Comparison of ENCODE assay signal across 27 cellular contexts in genomic region chr12:83153156-83153555, GRCh38.
A peak's percentile ranks its signal among the peaks of the same experiment; 100 is the strongest.
DNase-seq lines count a peak whose midpoint lies in the region; ATAC-seq and TF ChIP-seq lines count a peak whose summit lies in the region.
"Had no signal": no experiment of that assay in that cellular context is flagged by ENCODE, and none has a peak within 500 bp of the region (broad histone marks: within the 10 kb centered on the region; RNA-seq: fewer than 3 reads in every experiment).

No MANE protein-coding gene starts in this region.

- no peaks in the 10 kb centered on the region for H3K4me1 Mint-ChIP-seq in activated CD4-positive, alpha-beta T cell treated with anti-CD3 and anti-CD28 coated beads for 36 hours
- H3K4me1 Mint-ChIP-seq in stimulated activated effector memory CD8-positive, alpha-beta T cell treated with anti-CD3 and anti-CD28 coated beads, Interleukin-12 subunit alpha, Interleukin-12 subunit beta, amount 100 ng/mL, for 72 hours: no peaks in the 10 kb centered on the region
- no peaks in the 10 kb centered on the region for H3K4me1 Mint-ChIP-seq in natural killer cell
- H3K4me1 Mint-ChIP-seq: B cell; central memory CD8-positive, alpha-beta T cell; immature natural killer cell had no signal

- POLR2A ChIA-PET in activated CD4-positive, alpha-beta T cell treated with anti-CD3 and anti-CD28 coated beads for 36 hours (lab: Charles Lee): no interaction called here

- H3K27ac Mint-ChIP-seq in activated CD4-positive, alpha-beta T cell treated with anti-CD3 and anti-CD28 coated beads for 36 hours: no peak overlapping the region
- H3K27ac Mint-ChIP-seq in stimulated activated effector memory CD8-positive, alpha-beta T cell treated with anti-CD3 and anti-CD28 coated beads, Interleukin-12 subunit alpha, Interleukin-12 subunit beta, amount 100 ng/mL, for 72 hours: no peak overlapping the region
- no peak overlapping the region for H3K27ac Mint-ChIP-seq in natural killer cell
- H3K27ac Mint-ChIP-seq: activated CD4-positive, alpha-beta T cell treated with anti-CD3 and anti-CD28 coated beads, Interleukin-2, amount 10 ng/mL, durations not matched to agents 7 days and 5 days; activated CD8-positive, alpha-beta memory T cell treated with anti-CD3 and anti-CD28 coated beads, Interleukin-2, amount 10 ng/mL, durations not matched to agents 7 days and 5 days; activated naive CD8-positive, alpha-beta T cell; activated T-helper 2 cell treated with anti-CD3 and anti-CD28 coated beads, Interferon-gamma antibody, Interleukin-2, Interleukin-4, amounts not matched to agents 10 μg/mL and 5 μg/mL and 100 μg/mL, durations not matched to agents 14 hours and 24 hours and 36 hours; B cell; immature natural killer cell; nephron progenitor cell; T-helper 1 cell treated with Interleukin-12 subunit alpha and Interleukin-12 subunit beta and Interleukin-4 antibody, amounts not matched to agents 30 μg/mL and 1 μg/mL, for 36 hours had no signal

- DNase-seq in activated CD4-positive, alpha-beta T cell treated with anti-CD3 and anti-CD28 coated beads for 36 hours: no peak
- DNase-seq in activated CD4-positive, alpha-beta T cell treated with anti-CD3 and anti-CD28 coated beads for 4 hours: no peak
- no peak for DNase-seq in stimulated activated effector memory CD8-positive, alpha-beta T cell treated with anti-CD3 and anti-CD28 coated beads, Interleukin-12 subunit alpha, Interleukin-12 subunit beta, amount 100 ng/mL, for 72 hours (ENCODE audit: low spot score in 2 of 2)
- DNase-seq in natural killer cell: no peak
- no peak for DNase-seq in NCI-H1048 (lab: John Stamatoyannopoulos, UW)
- DNase-seq: activated CD4-positive, alpha-beta T cell treated with anti-CD3 and anti-CD28 coated beads, Interleukin-2, amount 10 ng/mL, durations not matched to agents 7 days and 5 days; activated CD8-positive, alpha-beta memory T cell treated with anti-CD3 and anti-CD28 coated beads, Interleukin-2, amount 10 ng/mL, durations not matched to agents 7 days and 5 days; DMS79; heart left ventricle; immature natural killer cell; IMR-90; left lung; NCI-H2107; NCI-H510A treated with DMSO at 0.1 percent for 48 hours; nephron progenitor cell; posterior cingulate gyrus; stimulated activated CD4-positive, alpha-beta T cell treated with anti-CD3 and anti-CD28 coated beads, Interleukin-15, amount 100 ng/mL, for 24 hours; upper lobe of left lung had no signal

- H3K4me3 Mint-ChIP-seq in activated CD4-positive, alpha-beta T cell treated with anti-CD3 and anti-CD28 coated beads for 36 hours: no peak overlapping the region
- H3K4me3 Mint-ChIP-seq in stimulated activated effector memory CD8-positive, alpha-beta T cell treated with anti-CD3 and anti-CD28 coated beads, Interleukin-12 subunit alpha, Interleukin-12 subunit beta, amount 100 ng/mL, for 72 hours: no peak overlapping the region
- H3K4me3 Mint-ChIP-seq in natural killer cell: no peak overlapping the region
- H3K4me3 Mint-ChIP-seq: activated CD4-positive, alpha-beta T cell treated with anti-CD3 and anti-CD28 coated beads, Interleukin-2, amount 10 ng/mL, durations not matched to agents 7 days and 5 days; activated CD8-positive, alpha-beta memory T cell treated with anti-CD3 and anti-CD28 coated beads, Interleukin-2, amount 10 ng/mL, durations not matched to agents 7 days and 5 days; activated naive CD8-positive, alpha-beta T cell; B cell; central memory CD8-positive, alpha-beta T cell; immature natural killer cell; nephron progenitor cell; T-helper 1 cell treated with Interleukin-12 subunit alpha and Interleukin-12 subunit beta and Interleukin-4 antibody, amounts not matched to agents 30 μg/mL and 1 μg/mL, for 36 hours had no signal

- peaks cover 2% of the 10 kb centered on the region for H3K9me3 Mint-ChIP-seq in activated CD4-positive, alpha-beta T cell treated with anti-CD3 and anti-CD28 coated beads for 36 hours (ENCODE audit: low read depth)
- H3K9me3 Mint-ChIP-seq in stimulated activated effector memory CD8-positive, alpha-beta T cell treated with anti-CD3 and anti-CD28 coated beads, Interleukin-12 subunit alpha, Interleukin-12 subunit beta, amount 100 ng/mL, for 72 hours: no peaks in the 10 kb centered on the region
- peaks cover 0 to 8% of the 10 kb centered on the region in 2 donors for H3K9me3 Mint-ChIP-seq in natural killer cell
- H3K9me3 Mint-ChIP-seq: activated CD4-positive, alpha-beta T cell treated with anti-CD3 and anti-CD28 coated beads, Interleukin-2, amount 10 ng/mL, durations not matched to agents 7 days and 5 days; activated T-helper 2 cell treated with anti-CD3 and anti-CD28 coated beads, Interferon-gamma antibody, Interleukin-2, Interleukin-4, amounts not matched to agents 10 μg/mL and 5 μg/mL and 100 μg/mL, durations not matched to agents 14 hours and 24 hours and 36 hours; central memory CD8-positive, alpha-beta T cell; nephron progenitor cell; T-helper 1 cell treated with Interleukin-12 subunit alpha and Interleukin-12 subunit beta and Interleukin-4 antibody, amounts not matched to agents 30 μg/mL and 1 μg/mL, for 36 hours had no signal

- no peaks in the 10 kb centered on the region for H3K36me3 Mint-ChIP-seq in activated CD4-positive, alpha-beta T cell treated with anti-CD3 and anti-CD28 coated beads for 36 hours (ENCODE audit: low read depth)
- H3K36me3 Mint-ChIP-seq in stimulated activated effector memory CD8-positive, alpha-beta T cell treated with anti-CD3 and anti-CD28 coated beads, Interleukin-12 subunit alpha, Interleukin-12 subunit beta, amount 100 ng/mL, for 72 hours: no peaks in the 10 kb centered on the region
- no peaks in the 10 kb centered on the region for H3K36me3 Mint-ChIP-seq in natural killer cell
- H3K36me3 Mint-ChIP-seq: activated CD8-positive, alpha-beta memory T cell treated with anti-CD3 and anti-CD28 coated beads, Interleukin-2, amount 10 ng/mL, durations not matched to agents 7 days and 5 days; activated naive CD8-positive, alpha-beta T cell; immature natural killer cell had no signal

- no peaks in the 10 kb centered on the region for H3K27me3 Mint-ChIP-seq in activated CD4-positive, alpha-beta T cell treated with anti-CD3 and anti-CD28 coated beads for 36 hours
- H3K27me3 Mint-ChIP-seq in natural killer cell (ENCODE audit: low read depth in 2 of 2): no peaks in the 10 kb centered on the region
- H3K27me3 Mint-ChIP-seq: activated CD4-positive, alpha-beta T cell treated with anti-CD3 and anti-CD28 coated beads, Interleukin-2, amount 10 ng/mL, durations not matched to agents 7 days and 5 days; activated CD8-positive, alpha-beta memory T cell treated with anti-CD3 and anti-CD28 coated beads, Interleukin-2, amount 10 ng/mL, durations not matched to agents 7 days and 5 days; activated naive CD8-positive, alpha-beta T cell; B cell; central memory CD8-positive, alpha-beta T cell had no signal

- CTCF ChIA-PET in activated CD4-positive, alpha-beta T cell treated with anti-CD3 and anti-CD28 coated beads for 36 hours (lab: Charles Lee): interaction anchor here (0.7 kb wide), 1 partner anchor 12 kb away, joined by 3 read pairs; no protein-coding TSS in a partner anchor

- intact Hi-C loops in activated CD4-positive, alpha-beta T cell treated with anti-CD3 and anti-CD28 coated beads for 36 hours (cut with DNase I, micrococcal nuclease): loop anchor here in 1 of 2 experiments (10.0 kb wide), 1 partner anchor 468 kb away; the partner anchor contains the start of gene TMTC2
- intact Hi-C loops in natural killer cell (cut with micrococcal nuclease): no loop called here

- peak; percentile 33 for ATAC-seq in activated CD4-positive, alpha-beta T cell treated with anti-CD3 and anti-CD28 coated beads for 36 hours
- ATAC-seq in GM21717 (IDR thresholded peaks at IDR 0.05; ENCODE audit: unreplicated experiment): peak; percentile 68
- peak; percentile 78 for ATAC-seq in HG03565 (IDR thresholded peaks at IDR 0.05; ENCODE audit: unreplicated experiment)
- ATAC-seq in stimulated activated effector memory CD8-positive, alpha-beta T cell treated with anti-CD3 and anti-CD28 coated beads, Interleukin-12 subunit alpha, Interleukin-12 subunit beta, amount 100 ng/mL, for 72 hours: peak; percentile 13
- ATAC-seq in natural killer cell: no peak
- no peak for ATAC-seq in GM21528 (IDR thresholded peaks at IDR 0.05; ENCODE audit: low FRiP score, unreplicated experiment)
- ATAC-seq: activated CD8-positive, alpha-beta memory T cell treated with anti-CD3 and anti-CD28 coated beads, Interleukin-2, amount 10 ng/mL, durations not matched to agents 7 days and 5 days; heart left ventricle; left lung; sciatic nerve had no signal

- no peak for TF ChIP-seq CTCF in natural killer cell (IDR thresholded peaks at IDR 0.05)

Comparison
In these comparisons a context has a peak if more than half of its experiments do, and no peak if none do; other contexts are left out.
1. ATAC-seq: peak in activated CD4-positive, alpha-beta T cell treated with anti-CD3 and anti-CD28 coated beads for 36 hours (single experiment), GM21717 (single experiment), HG03565 (single experiment) and stimulated activated effector memory CD8-positive, alpha-beta T cell treated with anti-CD3 and anti-CD28 coated beads, Interleukin-12 subunit alpha, Interleukin-12 subunit beta, amount 100 ng/mL, for 72 hours (single experiment); none in natural killer cell (0 of 3) and GM21528 (single experiment).